In the genomic region with DNA sequence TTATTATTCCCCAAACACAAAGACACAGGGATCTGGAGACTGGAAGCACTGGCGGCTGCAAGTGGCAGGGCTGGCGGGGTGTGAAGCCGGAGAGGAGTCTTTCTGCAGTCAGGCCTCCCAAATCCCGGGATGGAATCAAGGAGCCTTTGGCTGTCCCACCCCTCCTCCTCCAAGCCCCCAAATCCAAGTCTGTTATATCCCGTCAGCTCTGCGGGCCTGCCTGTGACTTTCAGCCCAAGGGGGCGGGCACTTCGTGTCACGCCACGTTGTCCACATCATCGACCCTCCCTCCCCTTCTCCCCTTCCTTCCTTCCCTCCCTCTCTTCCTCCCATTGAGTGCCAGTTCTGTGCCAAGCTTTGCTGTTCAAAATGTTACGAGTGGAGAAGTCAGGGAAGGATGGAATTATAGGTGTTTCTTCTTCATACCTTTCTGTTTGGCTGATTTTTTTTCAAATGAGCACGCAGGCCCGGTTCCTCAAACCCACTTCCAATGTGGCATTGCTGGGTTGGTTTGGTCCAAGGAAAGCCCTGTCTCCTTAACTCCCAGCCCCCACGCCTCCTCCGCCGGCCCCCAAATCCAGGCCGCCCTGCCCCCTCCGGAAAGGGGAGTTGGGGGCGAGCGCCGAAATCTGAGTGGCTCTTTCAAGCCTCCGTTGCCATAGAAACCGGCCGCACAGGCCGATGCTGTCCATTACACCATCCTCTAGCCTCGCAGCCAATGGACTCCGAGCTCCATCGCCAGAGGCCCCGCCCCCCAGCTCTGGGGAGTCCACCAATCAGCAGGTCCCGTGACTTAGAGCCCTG, we compare ENCODE assay signal across 9 cellular contexts. TPM values are rescaled to one million over a fixed set of nuclear protein-coding genes. Genes with fewer than 3 reads are reported as not detected.
DNase-seq lines count a peak whose midpoint lies in the region; ATAC-seq and TF ChIP-seq lines count a peak whose summit lies in the region.
"Had no signal": no experiment of that assay in that cellular context is flagged by ENCODE, and none has a peak within 500 bp of the region (broad histone marks: within the 10 kb centered on the region; RNA-seq: fewer than 3 reads in every experiment).

No MANE protein-coding gene starts in this region.

- no peaks in the 10 kb centered on the region for H3K9me3 Mint-ChIP-seq in activated naive CD4-positive, alpha-beta T cell treated with anti-CD3 and anti-CD28 coated beads, Interleukin-2, amount 50 U/mL, for 72 hours
- H3K9me3 Mint-ChIP-seq in glutamatergic neuron (ENCODE audit: unreplicated experiment), result peaks cover 2% of the 10 kb centered on the region

- H3K27ac ChIP-seq in SJCRH30 (peak overlapping the region; percentile 87), temporal lobe (ENCODE audit: low read depth, low read length) (peak overlapping the region; percentile 99)

- no peaks in the 10 kb centered on the region for H3K36me3 Mint-ChIP-seq in activated naive CD4-positive, alpha-beta T cell treated with anti-CD3 and anti-CD28 coated beads, Interleukin-2, amount 50 U/mL, for 72 hours
- H3K36me3 Mint-ChIP-seq in glutamatergic neuron (ENCODE audit: unreplicated experiment), result no peaks in the 10 kb centered on the region

- peak; percentile 88 for ATAC-seq in GM21526 (IDR thresholded peaks at IDR 0.05; ENCODE audit: low FRiP score, unreplicated experiment)
- ATAC-seq in activated naive CD4-positive, alpha-beta T cell treated with anti-CD3 and anti-CD28 coated beads, Interleukin-2, amount 50 U/mL, for 72 hours, result peak; percentile 100

- peak overlapping the region; percentile 60 for H3K4me3 ChIP-seq in SJCRH30

- H3K27ac Mint-ChIP-seq in activated naive CD4-positive, alpha-beta T cell treated with anti-CD3 and anti-CD28 coated beads, Interleukin-2, amount 50 U/mL, for 72 hours, result peak overlapping the region; percentile 79 to 84
- peak overlapping the region; percentile 96 for H3K27ac Mint-ChIP-seq in glutamatergic neuron (ENCODE audit: unreplicated experiment)

- DNase-seq in DMS 273 (lab: John Stamatoyannopoulos, UW; ENCODE audit: unreplicated experiment), result peak; percentile 94
- DNase-seq in HuH-7.5 (ENCODE audit: low spot score), result peak; percentile 95
- peak; percentile 99 to 100 for DNase-seq in SJCRH30
- peak; percentile 86 for DNase-seq in activated naive CD4-positive, alpha-beta T cell treated with anti-CD3 and anti-CD28 coated beads, Interleukin-2, amount 50 U/mL, for 72 hours (ENCODE audit: low spot score in 2 of 2)
- DNase-seq in glutamatergic neuron, result peak; percentile 99
- peak; percentile 74 to 100 (median 98) for DNase-seq in nucleus accumbens (lab: John Stamatoyannopoulos, UW)

- H3K9me3 ChIP-seq in SJCRH30 (replicated peaks), result no peaks in the 10 kb centered on the region

- H3K27me3 ChIP-seq in SJCRH30, result no peaks in the 10 kb centered on the region

- H3K36me3 ChIP-seq in SJCRH30, result no peaks in the 10 kb centered on the region

- H3K27me3 Mint-ChIP-seq in glutamatergic neuron (ENCODE audit: unreplicated experiment), result peaks cover 4% of the 10 kb centered on the region

- peak overlapping the region; percentile 90 for H3K4me3 Mint-ChIP-seq in glutamatergic neuron (ENCODE audit: unreplicated experiment)

- H3K4me1 ChIP-seq in SJCRH30, result peaks cover 6% of the 10 kb centered on the region

- TF ChIP-seq CTCF in glutamatergic neuron (IDR thresholded peaks at IDR 0.05; ENCODE audit: partially characterized antibody, unreplicated experiment), result no peak

- peaks cover 10% of the 10 kb centered on the region for H3K4me1 Mint-ChIP-seq in glutamatergic neuron (ENCODE audit: low read depth, unreplicated experiment)

RNA-seq across cellular contexts. Expression of gene ZCCHC3, which starts 12.7 kb away (rescaled TPM):
- 44.8 and 46.5 TPM in 2 replicates for total RNA-seq in SJCRH30 (2014; rRNA removed; shearing (Covaris generic))
- 10 to 100 TPM; 15.4 to 17.0 TPM for total RNA-seq in activated naive CD4-positive, alpha-beta T cell treated with anti-CD3 and anti-CD28 coated beads, Interleukin-2, amount 50 U/mL, for 72 hours
- 15.3 TPM for total RNA-seq in glutamatergic neuron (ENCODE audit: unreplicated experiment)
- 14.3 TPM for total RNA-seq in temporal lobe

RNA-seq across cellular contexts. Expression of gene SOX12, which starts 15.3 kb away (rescaled TPM):
- total RNA-seq in SJCRH30 (2014; rRNA removed; shearing (Covaris generic)), result 12.7 TPM in 2 replicates
- 10 to 100 TPM in 1 of 2 donors, 1 to 10 TPM in 1; 4.9 to 11.8 TPM for total RNA-seq in activated naive CD4-positive, alpha-beta T cell treated with anti-CD3 and anti-CD28 coated beads, Interleukin-2, amount 50 U/mL, for 72 hours
- total RNA-seq in glutamatergic neuron (ENCODE audit: unreplicated experiment) (67.0 TPM), temporal lobe (15.0 TPM)

RNA-seq across cellular contexts. Expression of gene C20orf96, which starts 19.5 kb away (rescaled TPM):
- 1.5 and 2.3 TPM in 2 replicates for total RNA-seq in SJCRH30 (2014; rRNA removed; shearing (Covaris generic))
- total RNA-seq in activated naive CD4-positive, alpha-beta T cell treated with anti-CD3 and anti-CD28 coated beads, Interleukin-2, amount 50 U/mL, for 72 hours, result 10 to 100 TPM; 10.1 to 10.3 TPM
- total RNA-seq in glutamatergic neuron (ENCODE audit: unreplicated experiment) (61.1 TPM), temporal lobe (11.1 TPM)

RNA-seq across cellular contexts. Expression of gene NRSN2, which starts 36.9 kb away (rescaled TPM):
- total RNA-seq in SJCRH30 (2014; rRNA removed; shearing (Covaris generic)), result 13.2 and 14.9 TPM in 2 replicates
- 1 to 10 TPM; 4.2 to 8.5 TPM for total RNA-seq in activated naive CD4-positive, alpha-beta T cell treated with anti-CD3 and anti-CD28 coated beads, Interleukin-2, amount 50 U/mL, for 72 hours
- total RNA-seq in glutamatergic neuron (ENCODE audit: unreplicated experiment), result 89.3 TPM
- total RNA-seq in temporal lobe, result 32.7 TPM

RNA-seq across cellular contexts. Expression of gene DEFB132, which starts 52.5 kb away (rescaled TPM):
- not detected in 2 replicates for total RNA-seq in SJCRH30 (2014; rRNA removed; shearing (Covaris generic))
- total RNA-seq in activated naive CD4-positive, alpha-beta T cell treated with anti-CD3 and anti-CD28 coated beads, Interleukin-2, amount 50 U/mL, for 72 hours, result not detected
- total RNA-seq in glutamatergic neuron (ENCODE audit: unreplicated experiment) (not detected), temporal lobe (not detected)
- total RNA-seq: glomerular endothelial cell had no signal

Comparison
In these comparisons a context has a peak if more than half of its experiments do, and no peak if none do; other contexts are left out.
1. Peak in every context shown above with its lines: DNase-seq, ATAC-seq, H3K4me3 ChIP-seq and H3K27ac ChIP-seq.